21 cellular contexts compared by ENCODE assay signal in genomic region chr5:45800331-45800730, GRCh38.
"Had no signal": no experiment of that assay in that cellular context is flagged by ENCODE, and none has a peak within 500 bp of the region (broad histone marks: within the 10 kb centered on the region; RNA-seq: fewer than 3 reads in every experiment).

No MANE protein-coding gene starts in this region.

- ATAC-seq: effector memory CD8-positive, alpha-beta T cell; esophagus mucosa; gastrocnemius medialis; heart right ventricle; left cardiac atrium; left lung; left ventricle myocardium superior; mucosa of descending colon had no signal

- DNase-seq: colonic mucosa; cortex of kidney; effector CD8-positive, alpha-beta T cell; effector memory CD8-positive, alpha-beta T cell; endodermal cell; erythroblast; esophagus squamous epithelium; foreskin fibroblast; foreskin melanocyte; gastrocnemius medialis; glutamatergic neuron; head of caudate nucleus; heart right ventricle; hippocampal formation; left cardiac atrium; left ventricle myocardium superior; lower lobe of right lung; mesenchymal stem cell had no signal
